In genomic region chr13:42305503-42305902, GRCh38 we compare ENCODE assay signal across 20 cellular contexts. TPM values are rescaled to one million over a fixed set of nuclear protein-coding genes. Genes with fewer than 3 reads are reported as not detected.
DNase-seq lines count a peak whose midpoint lies in the region; ATAC-seq, FAIRE-seq and TF ChIP-seq lines count a peak whose summit lies in the region.
"Had no signal": no experiment of that assay in that cellular context is flagged by ENCODE, and none has a peak within 500 bp of the region (broad histone marks: within the 10 kb centered on the region; RNA-seq: fewer than 3 reads in every experiment).

No MANE protein-coding gene starts in this region.

- H3K9me3 ChIP-seq in GM12878 (replicated peaks; ENCODE audit: control insufficient read depth, insufficient read depth, low read length) = peaks cover 5% of the 10 kb centered on the region
- H3K9me3 ChIP-seq: Caco-2, Peyer's patch had no signal

- peaks cover 3% of the 10 kb centered on the region for H3K9me3 Mint-ChIP-seq in activated CD8-positive, alpha-beta T cell treated with anti-CD3 and anti-CD28 coated beads for 36 hours
- H3K9me3 Mint-ChIP-seq in activated CD8-positive, alpha-beta T cell treated with anti-CD3 and anti-CD28 coated beads, Interleukin-2, amount 10 ng/mL, durations not matched to agents 7 days and 5 days (ENCODE audit: insufficient read depth) = no peaks in the 10 kb centered on the region

- SMC1A ChIA-PET in GM12878 (lab: Charles Lee; ENCODE audit: uncharacterized antibody, unreplicated experiment) = no interaction called here

- H3K36me3 ChIP-seq in GM12878 (ENCODE audit: control insufficient read depth in 2 of 2, insufficient read depth in 2 of 2, low read length in 1 of 2) = peaks cover 13 to 38% of the 10 kb centered on the region in 2 experiments

- no peak overlapping the region for H3K4me2 ChIP-seq in GM12878 (ENCODE audit: control insufficient read depth, insufficient read depth)

- no TSS peak for BruUV-seq in GM12878 (replicated peaks; lab: Mats Ljungman, UMichigan)

- no peak overlapping the region for H3K4me3 Mint-ChIP-seq in activated CD8-positive, alpha-beta T cell treated with anti-CD3 and anti-CD28 coated beads for 36 hours
- H3K4me3 Mint-ChIP-seq in activated CD8-positive, alpha-beta T cell treated with anti-CD3 and anti-CD28 coated beads, Interleukin-2, amount 10 ng/mL, durations not matched to agents 7 days and 5 days = no peak overlapping the region

- intact Hi-C loops in activated CD8-positive, alpha-beta T cell treated with anti-CD3 and anti-CD28 coated beads for 36 hours (cut with micrococcal nuclease) = no loop called here
- intact Hi-C loops in GM12878 (cut with micrococcal nuclease; ENCODE audit: unreplicated experiment) = no loop called here

- TF ChIP-seq CTCF in activated CD8-positive, alpha-beta T cell treated with anti-CD3 and anti-CD28 coated beads for 36 hours (IDR thresholded peaks at IDR 0.05) = no peak
- no peak for TF ChIP-seq CTCF in GM12878 (IDR thresholded peaks at IDR 0.05 in 2 of 3, conservative IDR thresholded peaks at IDR 0.05 in 1 of 3; ENCODE audit: control insufficient read depth in 2 of 3, extremely low read depth in 1 of 3, insufficient read depth in 1 of 3, low read depth in 3 of 3, low read length in 3 of 3)

- no peak overlapping the region for H3K27ac Mint-ChIP-seq in activated CD8-positive, alpha-beta T cell treated with anti-CD3 and anti-CD28 coated beads for 36 hours
- H3K27ac Mint-ChIP-seq in activated CD8-positive, alpha-beta T cell treated with anti-CD3 and anti-CD28 coated beads, Interleukin-2, amount 10 ng/mL, durations not matched to agents 7 days and 5 days = no peak overlapping the region

- no peaks in the 10 kb centered on the region for H3K79me2 ChIP-seq in GM12878 (ENCODE audit: control insufficient read depth, insufficient read depth, low read length)

- no peak overlapping the region for H3K27ac ChIP-seq in GM12878 (ENCODE audit: control insufficient read depth, insufficient read depth)
- H3K27ac ChIP-seq: C4-2B, GM23248, Peyer's patch had no signal

- H3K27me3 Mint-ChIP-seq in activated CD8-positive, alpha-beta T cell treated with anti-CD3 and anti-CD28 coated beads for 36 hours = no peaks in the 10 kb centered on the region
- H3K27me3 Mint-ChIP-seq in activated CD8-positive, alpha-beta T cell treated with anti-CD3 and anti-CD28 coated beads, Interleukin-2, amount 10 ng/mL, durations not matched to agents 7 days and 5 days (ENCODE audit: low read depth) = no peaks in the 10 kb centered on the region

- no peak for TF ChIP-seq EP300 in GM12878 (IDR thresholded peaks at IDR 0.05; ENCODE audit: borderline replicate concordance in 1 of 2, control insufficient read depth in 1 of 2, low read depth in 2 of 2, low read length in 2 of 2)

- no peak for TF ChIP-seq POLR2A in GM12878 (IDR thresholded peaks at IDR 0.05; ENCODE audit: low read depth, low read length)

- TF ChIP-seq RAD21 in GM12878 (IDR thresholded peaks at IDR 0.05; ENCODE audit: insufficient read depth, low read depth, low read length) = no peak

- peaks cover 25% of the 10 kb centered on the region for H3K4me1 Mint-ChIP-seq in activated CD8-positive, alpha-beta T cell treated with anti-CD3 and anti-CD28 coated beads for 36 hours (ENCODE audit: low read depth)
- H3K4me1 Mint-ChIP-seq in activated CD8-positive, alpha-beta T cell treated with anti-CD3 and anti-CD28 coated beads, Interleukin-2, amount 10 ng/mL, durations not matched to agents 7 days and 5 days (ENCODE audit: low read depth) = peaks cover 13% of the 10 kb centered on the region

- POLR2A ChIA-PET in activated CD8-positive, alpha-beta T cell treated with anti-CD3 and anti-CD28 coated beads for 36 hours (lab: Charles Lee) = interaction anchor here (0.7 kb wide), 1 partner anchor 22 kb away, joined by 3 read pairs; no protein-coding TSS in a partner anchor
- POLR2A ChIA-PET in activated CD8-positive, alpha-beta T cell treated with anti-CD3 and anti-CD28 coated beads, Interleukin-2, amount 10 ng/mL, durations not matched to agents 7 days and 5 days (lab: Charles Lee) = no interaction called here
- POLR2A ChIA-PET in GM12878 (lab: Charles Lee) = interaction anchor here (0.7 kb wide), 1 partner anchor 78 kb away, joined by 3 read pairs; no protein-coding TSS in a partner anchor

- in situ Hi-C loops in GM12878 (cut with MboI) = no loop called here

- no peak for FAIRE-seq in GM12878 (lab: Jason Lieb, UNC)
- FAIRE-seq: A204.1, HTR-8/SVneo had no signal

- RAD21 ChIA-PET in GM12878 (lab: Charles Lee; ENCODE audit: unreplicated experiment) = no interaction called here

- CTCF ChIA-PET in activated CD8-positive, alpha-beta T cell treated with anti-CD3 and anti-CD28 coated beads for 36 hours (lab: Charles Lee) = no interaction called here
- CTCF ChIA-PET in activated CD8-positive, alpha-beta T cell treated with anti-CD3 and anti-CD28 coated beads, Interleukin-2, amount 10 ng/mL, durations not matched to agents 7 days and 5 days (lab: Charles Lee) = interaction anchor here (0.6 to 0.9 kb wide), 2 partner anchors 28 to 824 kb away, joined by 3 to 4 read pairs; no protein-coding TSS in a partner anchor
- CTCF ChIA-PET in GM12878 (lab: Yijun Ruan, JAX) = no interaction called here

- H3K4me1 ChIP-seq in GM12878 (ENCODE audit: control insufficient read depth, insufficient read depth, low read length) = no peaks in the 10 kb centered on the region
- H3K4me1 ChIP-seq: Peyer's patch had no signal

- ATAC-seq in activated CD8-positive, alpha-beta T cell treated with anti-CD3 and anti-CD28 coated beads for 36 hours = peak; percentile 47
- no peak for ATAC-seq in activated CD8-positive, alpha-beta T cell treated with anti-CD3 and anti-CD28 coated beads, Interleukin-2, amount 10 ng/mL, durations not matched to agents 7 days and 5 days
- ATAC-seq in GM12878 (peak; percentile 55), HG03196 (IDR thresholded peaks at IDR 0.05; ENCODE audit: unreplicated experiment) (no peak)

- H2AFZ ChIP-seq in GM12878 (ENCODE audit: control insufficient read depth, low read depth, low read length) = no peak overlapping the region
- H2AFZ ChIP-seq: GM23248 had no signal

- no peak overlapping the region for H3K9ac ChIP-seq in GM12878 (ENCODE audit: control insufficient read depth, insufficient read depth, low read length)
- H3K9ac ChIP-seq: GM23248 had no signal

- H4K20me1 ChIP-seq in GM12878 (ENCODE audit: control insufficient read depth, insufficient read depth) = no peaks in the 10 kb centered on the region

- no peak for DNase-seq in activated CD8-positive, alpha-beta T cell treated with anti-CD3 and anti-CD28 coated beads for 36 hours
- DNase-seq in activated CD8-positive, alpha-beta T cell treated with anti-CD3 and anti-CD28 coated beads, Interleukin-2, amount 10 ng/mL, durations not matched to agents 7 days and 5 days = no peak
- peak; percentile 13 for DNase-seq in HCEC 1CT
- DNase-seq in GM12878 (ENCODE audit: low read depth, low spot score) = no peak
- peak; percentile 23 for DNase-seq in renal cortical epithelial cell (ENCODE audit: low read depth)
- DNase-seq in SW 1271 (lab: John Stamatoyannopoulos, UW) = no peak
- DNase-seq in GF-D8 (lab: John Stamatoyannopoulos, UW) = no peak
- DNase-seq: Caco-2, DMS53, GM23248, NCI-H1930, NCI-H2171 treated with DMSO at 0.1 percent for 48 hours, NCI-H510A, NCI-H82, Peyer's patch, SHP77 had no signal

- H3K36me3 Mint-ChIP-seq in activated CD8-positive, alpha-beta T cell treated with anti-CD3 and anti-CD28 coated beads for 36 hours (ENCODE audit: low read depth) = peaks cover 84% of the 10 kb centered on the region
- peaks cover 81% of the 10 kb centered on the region for H3K36me3 Mint-ChIP-seq in activated CD8-positive, alpha-beta T cell treated with anti-CD3 and anti-CD28 coated beads, Interleukin-2, amount 10 ng/mL, durations not matched to agents 7 days and 5 days (ENCODE audit: low read depth)

- no peaks in the 10 kb centered on the region for H3K27me3 ChIP-seq in GM12878 (replicated peaks in 1 of 2; ENCODE audit: control insufficient read depth in 2 of 2, insufficient read depth in 2 of 2, low read length in 1 of 2)
- H3K27me3 ChIP-seq: Peyer's patch had no signal

- H3K4me3 ChIP-seq in GM12878 = no peak overlapping the region
- H3K4me3 ChIP-seq: GM23248, Peyer's patch had no signal

TF ChIP-seq in GM12878, 131 proteins besides CTCF, POLR2A, EP300 and RAD21 (continues in another document):
- no peak for TF ChIP-seq WRNIP1 (IDR thresholded peaks at IDR 0.05; ENCODE audit: borderline replicate concordance, low read depth, low read length)

RNA-seq across cellular contexts. Expression of gene AKAP11, which starts 33.6 kb away (rescaled TPM):
- 10 to 100 TPM; 37.0 to 37.5 TPM for total RNA-seq in activated CD8-positive, alpha-beta T cell treated with anti-CD3 and anti-CD28 coated beads for 36 hours
- total RNA-seq in activated CD8-positive, alpha-beta T cell treated with anti-CD3 and anti-CD28 coated beads, Interleukin-2, amount 10 ng/mL, durations not matched to agents 7 days and 5 days = 10 to 100 TPM; 25.8 to 27.1 TPM
- 113 and 115 TPM in 2 replicates for total RNA-seq in GM12878 (2013; cell fraction: nucleolus; rRNA removed)
- total RNA-seq in GM12878 (2014; rRNA removed) (19.0 and 21.2 TPM in 2 replicates), GM12878 (2014; rRNA removed; fragmentation: Illumina TruSeq; extraction: Trizol) (24.9 and 26.9 TPM in 2 replicates), GM12878 (2021) (24.6 and 27.0 TPM in 2 replicates), renal cortical epithelial cell (14.8 and 41.5 TPM in 2 replicates)
- polyA plus RNA-seq in GM12878 (2011; ENCODE audit: low read depth) = 6.7 TPM
- polyA plus RNA-seq in GM12878 (2011; rRNA removed) (36.8 and 55.6 TPM in 2 replicates), GM12878 (2014; fragmentation: Illumina TruSeq; extraction: Trizol) (25.1 and 31.9 TPM in 2 replicates), GM12878 (2014; fragmentation: Nextera tagmentation; extraction: Ambion mirVana) (1 to 10 TPM; 4.8 to 6.0 TPM), GM12878 (2014; rRNA removed) (13.9 and 16.8 TPM in 2 replicates), GM12878 (2016; fragmentation: Nextera tagmentation; extraction: Ambion mirVana) (1 to 10 TPM; 6.7 to 7.0 TPM)
- 12.9 and 14.4 TPM in 2 replicates for polyA plus RNA-seq in GM12878 (2011; cell fraction: cytosol; rRNA removed)
- 24.0 and 24.6 TPM in 2 replicates for polyA plus RNA-seq in GM12878 (2011; cell fraction: nucleus; rRNA removed)
- polyA plus RNA-seq in GM12878 (2012) = 11.7 and 16.7 TPM in 2 replicates
- 52.3 and 75.3 TPM in 2 replicates for polyA minus RNA-seq in GM12878 (2011; rRNA and poly(A)+ RNA removed)
- polyA minus RNA-seq in GM12878 (2011; cell fraction: cytosol; rRNA and poly(A)+ RNA removed) = 18.3 and 23.0 TPM in 2 replicates
- 31.6 and 42.1 TPM in 2 replicates for polyA minus RNA-seq in GM12878 (2011; cell fraction: nucleus; rRNA and poly(A)+ RNA removed)

Comparison
In these comparisons a context has a peak if more than half of its experiments do, and no peak if none do; other contexts are left out.
1. ATAC-seq: peak in activated CD8-positive, alpha-beta T cell treated with anti-CD3 and anti-CD28 coated beads for 36 hours (single experiment) and GM12878 (single experiment); none in activated CD8-positive, alpha-beta T cell treated with anti-CD3 and anti-CD28 coated beads, Interleukin-2, amount 10 ng/mL, durations not matched to agents 7 days and 5 days (single experiment) and HG03196 (single experiment).
2. DNase-seq: peak in HCEC 1CT (single experiment) and renal cortical epithelial cell (single experiment); none in activated CD8-positive, alpha-beta T cell treated with anti-CD3 and anti-CD28 coated beads for 36 hours (single experiment), activated CD8-positive, alpha-beta T cell treated with anti-CD3 and anti-CD28 coated beads, Interleukin-2, amount 10 ng/mL, durations not matched to agents 7 days and 5 days (single experiment), GM12878 (single experiment), SW 1271 (0 of 2) and GF-D8 (single experiment).